33 cellular contexts compared by ENCODE assay signal in genomic region chr11:44205836-44206235, GRCh38.
DNase-seq lines count a peak whose midpoint lies in the region; ATAC-seq and TF ChIP-seq lines count a peak whose summit lies in the region.
"Had no signal": no experiment of that assay in that cellular context is flagged by ENCODE, and none has a peak within 500 bp of the region (broad histone marks: within the 10 kb centered on the region; RNA-seq: fewer than 3 reads in every experiment).

No MANE protein-coding gene starts in this region.

- TF ChIP-seq CTCF in cardiac muscle cell (IDR thresholded peaks at IDR 0.05; ENCODE audit: low read depth, low read length), result no peak

- H3K4me3 ChIP-seq in cardiac muscle cell (no peak overlapping the region), right cardiac atrium (ENCODE audit: low read length) (no peak overlapping the region), adipocyte (ENCODE audit: low read length) (no peak overlapping the region)
- H3K4me3 ChIP-seq: A549; BLaER1; BLaER1 treated with 17β-estradiol and CSF1 and Interleukin-3, amounts not matched to agents 10 nM and 100 nM had no signal

- no peak for ATAC-seq in right cardiac atrium
- ATAC-seq: A549; CD8-positive, alpha-beta T cell had no signal

- H3K9me3 ChIP-seq in cardiac muscle cell (ENCODE audit: low read depth) (no peaks in the 10 kb centered on the region), right cardiac atrium (ENCODE audit: control insufficient read depth, low read length) (no peaks in the 10 kb centered on the region), adipocyte (ENCODE audit: control insufficient read depth, low read length) (no peaks in the 10 kb centered on the region)
- H3K9me3 ChIP-seq: A549, BE2C, BLaER1, Caco-2 had no signal

- H3K36me3 ChIP-seq in cardiac muscle cell (no peaks in the 10 kb centered on the region), adipocyte (ENCODE audit: control insufficient read depth, insufficient read depth, low read length, severe bottlenecking) (peaks cover 12% of the 10 kb centered on the region)
- H3K36me3 ChIP-seq: BE2C had no signal

- H3K9ac ChIP-seq in adipocyte (ENCODE audit: low read length), result no peak overlapping the region
- H3K9ac ChIP-seq: BLaER1; BLaER1 treated with 17β-estradiol and CSF1 and Interleukin-3, amounts not matched to agents 10 nM and 100 nM had no signal

- intact Hi-C loops in right cardiac atrium (cut with DNase I), result no loop called here

- WGBS in right cardiac atrium, result 99% methylated on average over 2 of the region's 2 CpGs

- peak overlapping the region; percentile 25 for H3K27ac ChIP-seq in cardiac muscle cell
- H3K27ac ChIP-seq in right cardiac atrium (ENCODE audit: low read length), result no peak overlapping the region
- H3K27ac ChIP-seq: 22Rv1; A549; BLaER1; BLaER1 treated with 17β-estradiol and CSF1 and Interleukin-3, amounts not matched to agents 10 nM and 100 nM; C4-2B had no signal

- H3K4me1 ChIP-seq in cardiac muscle cell (ENCODE audit: low read depth) (peaks cover 44% of the 10 kb centered on the region), right cardiac atrium (ENCODE audit: control insufficient read depth, insufficient read depth, low read length) (no peaks in the 10 kb centered on the region), adipocyte (ENCODE audit: control insufficient read depth, insufficient read depth, low read length) (no peaks in the 10 kb centered on the region)
- H3K4me1 ChIP-seq: A549; BE2C; BLaER1; BLaER1 treated with 17β-estradiol and CSF1 and Interleukin-3, amounts not matched to agents 10 nM and 100 nM; Caco-2 had no signal

- no peak for DNase-seq in cardiac muscle cell (ENCODE audit: low read depth in 1 of 2, low spot score in 1 of 2)
- DNase-seq in right cardiac atrium, result no peak
- peak; percentile 51 for DNase-seq in adipocyte (ENCODE audit: low read depth)
- DNase-seq in dedifferentiated amniotic fluid mesenchymal stem cell (ENCODE audit: extremely low spot score), result peak; percentile 43
- DNase-seq in fibroblast of peridontal ligament (ENCODE audit: extremely low read depth), result peak; percentile 69
- DNase-seq in RKO (ENCODE audit: low spot score), result no peak
- DNase-seq in HUDEP-2 (lab: John Stamatoyannopoulos, UW; ENCODE audit: unreplicated experiment in 76 of 76), result no peak
- DNase-seq in SW 1271 (lab: John Stamatoyannopoulos, UW), result no peak
- DNase-seq: 8988T; ACHN; AML-193; BE2C; C1 segment of cervical spinal cord; Caco-2; Calu3; CD4-positive, alpha-beta memory T cell; CD4-positive, alpha-beta T cell; CD4-positive, CD25-positive, alpha-beta regulatory T cell; CD8-positive, alpha-beta memory T cell; CD8-positive, alpha-beta T cell; COR-L47; DMS 273 treated with DMSO at 0.1 percent for 48 hours; DMS153; DMS53; DMS79; DMS79 treated with DMSO at 0.1 percent for 48 hours; DND-41; EL had no signal

- H3K27me3 ChIP-seq in cardiac muscle cell, result no peaks in the 10 kb centered on the region
- no peaks in the 10 kb centered on the region for H3K27me3 ChIP-seq in right cardiac atrium (ENCODE audit: control insufficient read depth, insufficient read depth)
- no peaks in the 10 kb centered on the region for H3K27me3 ChIP-seq in adipocyte (replicated peaks; ENCODE audit: control insufficient read depth, insufficient read depth, low read length)
- H3K27me3 ChIP-seq: BE2C; BLaER1; BLaER1 treated with 17β-estradiol and CSF1 and Interleukin-3, amounts not matched to agents 10 nM and 100 nM had no signal

Comparison
In these comparisons a context has a peak if more than half of its experiments do, and no peak if none do; other contexts are left out.
1. DNase-seq: peak in adipocyte (single experiment), dedifferentiated amniotic fluid mesenchymal stem cell (single experiment) and fibroblast of peridontal ligament (single experiment); none in cardiac muscle cell (0 of 2), right cardiac atrium (0 of 3), RKO (single experiment), HUDEP-2 (0 of 76) and SW 1271 (0 of 2).